8 cellular contexts compared by ENCODE assay signal in the genomic region with DNA sequence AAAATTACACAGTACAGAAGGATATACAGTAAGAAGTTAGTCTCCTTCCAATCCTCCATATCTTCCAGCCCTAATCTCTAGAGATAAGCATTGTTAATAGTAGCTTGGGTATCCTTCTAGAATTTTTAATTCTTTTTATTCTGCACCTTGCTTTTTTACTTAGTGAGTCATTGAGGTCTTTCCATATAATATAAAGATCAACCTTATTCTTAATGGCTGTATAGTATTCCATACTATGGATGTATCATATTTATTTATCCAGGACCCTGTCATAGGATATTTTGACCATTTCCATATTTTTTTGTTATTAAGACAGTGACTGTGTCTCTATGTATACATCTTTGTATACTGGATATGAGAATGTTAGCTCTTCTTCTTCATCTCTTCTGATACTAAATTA. TPM values are rescaled to one million over a fixed set of nuclear protein-coding genes. Genes with fewer than 3 reads are reported as not detected.
"Had no signal": no experiment of that assay in that cellular context is flagged by ENCODE, and none has a peak within 500 bp of the region (broad histone marks: within the 10 kb centered on the region; RNA-seq: fewer than 3 reads in every experiment).

No MANE protein-coding gene starts in this region.

- DNase-seq: GDM1, GF-D8 had no signal

- ATAC-seq: GM12878 had no signal

- H3K4me3 ChIP-seq: GM12878 had no signal

- FAIRE-seq: G401.6, GM12878, GM12891, GM12892, GM18507 had no signal

RNA-seq across cellular contexts. Expression of a gene that starts 50.9 kb away (rescaled TPM):
- total RNA-seq: G401, GM12878 had no signal
- polyA plus RNA-seq: GM12878 had no signal
